In genomic region chr4:82519072-82519471, GRCh38 we compare ENCODE assay signal across 21 cellular contexts. TPM values are rescaled to one million over a fixed set of nuclear protein-coding genes. Genes with fewer than 3 reads are reported as not detected.
DNase-seq lines count a peak whose midpoint lies in the region; ATAC-seq and TF ChIP-seq lines count a peak whose summit lies in the region.
"Had no signal": no experiment of that assay in that cellular context is flagged by ENCODE, and none has a peak within 500 bp of the region (broad histone marks: within the 10 kb centered on the region; RNA-seq: fewer than 3 reads in every experiment).

No MANE protein-coding gene starts in this region.

- TF ChIP-seq POLR2A in body of pancreas (IDR thresholded peaks at IDR 0.05) = no peak

- H3K4me1 ChIP-seq in body of pancreas = peaks cover 7% of the 10 kb centered on the region
- H3K4me1 ChIP-seq: lower lobe of right lung had no signal

- no peak for TF ChIP-seq CTCF in body of pancreas (IDR thresholded peaks at IDR 0.05)

- DNase-seq in DMS53 (lab: John Stamatoyannopoulos, UW) (peak; percentile 5), DMS53 treated with DMSO at 0.1 percent for 48 hours (lab: John Stamatoyannopoulos, UW; ENCODE audit: unreplicated experiment) (no peak), body of pancreas (no peak), iris pigment epithelial cell (ENCODE audit: low read depth) (peak; percentile 64), AG08396 (ENCODE audit: low spot score) (no peak), left colon (no peak), NCI-H2029 (lab: John Stamatoyannopoulos, UW) (no peak)
- no peak for DNase-seq in stimulated activated CD4-positive, alpha-beta T cell treated with anti-CD3 and anti-CD28 coated beads, Interleukin-4, amount 100 ng/mL, for 4 hours
- DNase-seq: activated CD4-positive, alpha-beta T cell treated with anti-CD3 and anti-CD28 coated beads, Interleukin-2, amount 10 ng/mL, durations not matched to agents 7 days and 5 days; cortex of kidney; lower lobe of right lung; NCI-H1436 treated with DMSO at 0.1 percent for 48 hours; NCI-H2171; NCI-H526; stimulated activated CD4-positive, alpha-beta T cell treated with anti-CD3 and anti-CD28 coated beads, Interleukin-4, amount 100 ng/mL, for 1 hour; stimulated activated naive CD8-positive, alpha-beta T cell treated with anti-CD3 and anti-CD28 coated beads, Interleukin-15, Interleukin-2, amounts not matched to agents 100 U/mL and 50 U/mL, for 24 hours; T-helper 2 cell had no signal

- peak overlapping the region in 1 of 4 donors; percentile 9 for H3K27ac ChIP-seq in body of pancreas
- H3K27ac ChIP-seq: 22Rv1, lower lobe of right lung, VCaP had no signal

- no peaks in the 10 kb centered on the region for H3K36me3 ChIP-seq in body of pancreas (replicated peaks in 1 of 2; ENCODE audit: insufficient read depth in 1 of 2, low read depth in 2 of 2)
- H3K36me3 ChIP-seq: lower lobe of right lung had no signal

- 54% methylated on average over 3 of the region's 3 CpGs for WGBS in body of pancreas, 2 donors

- no peaks in the 10 kb centered on the region for H3K9me3 ChIP-seq in body of pancreas
- H3K9me3 ChIP-seq: lower lobe of right lung had no signal

- H3K27me3 ChIP-seq in body of pancreas = no peaks in the 10 kb centered on the region

- intact Hi-C loops in body of pancreas (cut with DNase I) = no loop called here
- intact Hi-C loops in left colon (cut with DNase I, micrococcal nuclease) = no loop called here

- ATAC-seq in body of pancreas = peak; percentile 70
- no peak for ATAC-seq in left colon
- ATAC-seq: activated T-helper 17 cell treated with anti-CD3 and anti-CD28 coated beads, Interleukin-2, amount 50 U/mL, for 72 hours; lower lobe of right lung; stimulated activated naive CD8-positive, alpha-beta T cell treated with anti-CD3 and anti-CD28 coated beads, Interleukin-15, Interleukin-2, amounts not matched to agents 100 U/mL and 50 U/mL, for 24 hours had no signal

- no peak overlapping the region for H3K4me3 ChIP-seq in body of pancreas
- H3K4me3 ChIP-seq: lower lobe of right lung had no signal

RNA-seq across cellular contexts. Expression of gene TMEM150C, which starts 42.7 kb away (rescaled TPM):
- total RNA-seq in body of pancreas = 1 to 10 TPM; 5.2 to 5.6 TPM
- total RNA-seq in left colon = 1 to 10 TPM; 1.8 to 3.7 TPM
- total RNA-seq: activated CD4-positive, alpha-beta T cell treated with anti-CD3 and anti-CD28 coated beads, Interleukin-2, amount 10 ng/mL, durations not matched to agents 7 days and 5 days; activated T-helper 17 cell treated with anti-CD3 and anti-CD28 coated beads, Interleukin-2, amount 50 U/mL, for 72 hours; B cell had no signal

Comparison
In these comparisons a context has a peak if more than half of its experiments do, and no peak if none do; other contexts are left out.
1. DNase-seq: peak in DMS53 (single experiment) and iris pigment epithelial cell (single experiment); none in DMS53 treated with DMSO at 0.1 percent for 48 hours (single experiment), body of pancreas (0 of 4), AG08396 (single experiment), left colon (0 of 2), NCI-H2029 (single experiment) and stimulated activated CD4-positive, alpha-beta T cell treated with anti-CD3 and anti-CD28 coated beads, Interleukin-4, amount 100 ng/mL, for 4 hours (0 of 2).